ENCODE assay signal across 33 cellular contexts in the genomic region with DNA sequence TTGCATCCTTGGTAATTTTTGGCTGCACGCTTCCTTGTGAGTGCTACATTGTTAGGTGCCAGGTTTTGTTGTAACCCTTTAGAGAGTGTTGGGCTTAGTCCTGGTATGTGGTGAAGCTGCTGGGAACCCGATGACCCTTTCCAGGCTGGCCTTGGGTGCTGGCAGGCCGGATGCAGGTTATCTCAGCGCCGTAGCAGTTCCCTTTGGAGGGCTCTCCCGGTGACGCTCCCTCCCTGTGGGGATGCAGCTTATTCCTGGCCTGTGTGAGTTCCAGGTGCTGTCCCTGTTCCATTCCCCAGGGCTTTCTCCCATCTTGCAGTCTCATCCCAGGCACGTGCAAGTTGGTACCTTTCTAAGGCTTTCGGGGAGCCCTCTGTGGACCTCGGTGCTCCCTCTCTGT. TPM values are rescaled to one million over a fixed set of nuclear protein-coding genes. Genes with fewer than 3 reads are reported as not detected.
"Had no signal": no experiment of that assay in that cellular context is flagged by ENCODE, and none has a peak within 500 bp of the region (broad histone marks: within the 10 kb centered on the region; RNA-seq: fewer than 3 reads in every experiment).

No MANE protein-coding gene starts in this region.

- H3K4me1 ChIP-seq: colonic mucosa, foreskin keratinocyte, gastroesophageal sphincter, pancreas, right lobe of liver, thyroid gland had no signal

- H3K4me2 ChIP-seq: smooth muscle cell had no signal

- H3K9me3 ChIP-seq: colonic mucosa, neutrophil, pancreas, right lobe of liver, thyroid gland had no signal

- DNase-seq: colonic mucosa; effector CD8-positive, alpha-beta T cell; endodermal cell; foreskin keratinocyte; hypothalamus; immature natural killer cell; islet precursor cell; natural killer cell; stimulated activated CD4-positive, alpha-beta T cell treated with anti-CD3 and anti-CD28 coated beads, Interleukin-2, amount 100 ng/mL, for 24 hours; stimulated activated CD4-positive, alpha-beta T cell treated with anti-CD3 and anti-CD28 coated beads, Interleukin-4, amount 100 ng/mL, for 24 hours; stimulated activated naive CD4-positive, alpha-beta T cell treated with Interleukin-2 at 50 U/mL for 16 hours; stomach; thyroid gland had no signal

- H3K4me3 ChIP-seq: colonic mucosa, gastroesophageal sphincter, lung, pancreas, right lobe of liver, smooth muscle cell, stomach, thyroid gland had no signal

- H3K36me3 ChIP-seq: colonic mucosa, gastroesophageal sphincter, neutrophil, pancreas, right lobe of liver, stomach, thyroid gland had no signal

- H3K4me1 Mint-ChIP-seq: endodermal cell; immature natural killer cell; memory B cell; natural killer cell; stimulated activated effector memory CD8-positive, alpha-beta T cell treated with anti-CD3 and anti-CD28 coated beads, Interleukin-12 subunit alpha, Interleukin-12 subunit beta, amount 100 ng/mL, for 72 hours had no signal

- H3K27ac ChIP-seq: colonic mucosa, epithelial cell of prostate, foreskin keratinocyte, gastroesophageal sphincter, neutrophil, pancreas, right lobe of liver, stomach, thyroid gland had no signal

- H3K27me3 ChIP-seq: right lobe of liver had no signal

- H3K36me3 Mint-ChIP-seq: immature natural killer cell; memory B cell; natural killer cell; stimulated activated effector memory CD8-positive, alpha-beta T cell treated with anti-CD3 and anti-CD28 coated beads, Interleukin-12 subunit alpha, Interleukin-12 subunit beta, amount 100 ng/mL, for 72 hours; type B pancreatic cell had no signal

- H3K27ac Mint-ChIP-seq: dendritic cell treated with granulocyte-macrophage colony-stimulating factor and Interleukin-4, amounts not matched to agents 40 ng/mL and 50 ng/mL, for 4 days; endodermal cell; immature natural killer cell; memory B cell; natural killer cell; progenitor cell of endocrine pancreas; stimulated activated effector memory CD8-positive, alpha-beta T cell treated with anti-CD3 and anti-CD28 coated beads, Interleukin-12 subunit alpha, Interleukin-12 subunit beta, amount 100 ng/mL, for 72 hours; type B pancreatic cell had no signal

- H3K4me3 Mint-ChIP-seq: dendritic cell treated with granulocyte-macrophage colony-stimulating factor and Interleukin-4, amounts not matched to agents 40 ng/mL and 50 ng/mL, for 4 days; endodermal cell; immature natural killer cell; memory B cell; natural killer cell; stimulated activated effector memory CD8-positive, alpha-beta T cell treated with anti-CD3 and anti-CD28 coated beads, Interleukin-12 subunit alpha, Interleukin-12 subunit beta, amount 100 ng/mL, for 72 hours; type B pancreatic cell had no signal

- ATAC-seq: esophagus mucosa; foreskin keratinocyte; gastroesophageal sphincter; left ventricle myocardium superior; natural killer cell; pancreas; stimulated activated effector memory CD8-positive, alpha-beta T cell treated with anti-CD3 and anti-CD28 coated beads, Interleukin-12 subunit alpha, Interleukin-12 subunit beta, amount 100 ng/mL, for 72 hours had no signal

- H3K9me3 Mint-ChIP-seq: dendritic cell treated with granulocyte-macrophage colony-stimulating factor and Interleukin-4, amounts not matched to agents 40 ng/mL and 50 ng/mL, for 4 days; natural killer cell; stimulated activated effector memory CD8-positive, alpha-beta T cell treated with anti-CD3 and anti-CD28 coated beads, Interleukin-12 subunit alpha, Interleukin-12 subunit beta, amount 100 ng/mL, for 72 hours; type B pancreatic cell had no signal

- FAIRE-seq: pancreas had no signal

RNA-seq across cellular contexts. Expression of a gene that starts 13.9 kb away (rescaled TPM):
- total RNA-seq: chondrocyte, colonic mucosa, endodermal cell, esophagus mucosa, foreskin keratinocyte, gastroesophageal sphincter, left ventricle myocardium superior, lung, mononuclear cell, natural killer cell, omental fat pad, pancreas, progenitor cell of endocrine pancreas, right lobe of liver, smooth muscle cell, subcutaneous adipose tissue, thyroid gland had no signal
- polyA plus RNA-seq: foreskin keratinocyte, immature natural killer cell, lung, neural cell, pancreas, smooth muscle cell, stomach, urinary bladder had no signal
